1 cellular context compared by ENCODE assay signal in the genomic region with DNA sequence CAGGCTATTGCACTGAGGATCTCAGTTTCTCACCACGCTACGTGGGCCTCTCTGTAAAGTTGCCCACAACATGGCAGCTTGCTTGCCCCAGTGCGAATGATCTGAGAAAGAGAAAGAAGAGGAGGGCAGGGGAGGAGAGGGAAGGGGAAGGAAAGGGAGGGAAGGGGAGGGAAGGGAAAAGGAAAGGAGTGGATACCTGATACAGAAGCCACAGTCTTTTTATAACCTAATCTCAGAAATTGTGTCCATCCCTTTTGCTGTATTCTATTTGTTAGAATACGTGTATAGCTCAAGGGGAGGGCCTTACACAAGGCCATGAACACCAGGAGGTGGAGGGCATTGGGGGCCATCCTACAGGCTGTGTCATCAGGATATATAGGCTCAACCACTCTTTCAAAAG.
TF ChIP-seq lines count a peak whose summit lies in the region.

No MANE protein-coding gene starts in this region.

TF ChIP-seq in HepG2, 621 proteins besides CTCF, POLR2A, EP300 and RAD21:
- TF ChIP-seq PCBP2 (optimal IDR thresholded peaks at IDR 0.05; ENCODE audit: low read depth, low read length, poor library complexity, severe bottlenecking) (peak; percentile 81), ZNF720 (CRISPR knock-in tag; IDR thresholded peaks at IDR 0.05) (no peak), SKIL (CRISPR knock-in tag; IDR thresholded peaks at IDR 0.05; ENCODE audit: borderline replicate concordance) (no peak), GFI1 (CRISPR knock-in tag; IDR thresholded peaks at IDR 0.05; ENCODE audit: borderline replicate concordance) (no peak), ZBTB3 (CRISPR knock-in tag; IDR thresholded peaks at IDR 0.05; ENCODE audit: borderline replicate concordance, low read depth) (no peak), FOXA1 (IDR thresholded peaks at IDR 0.05) (no peak), FOXA1 (CRISPR knock-in tag; IDR thresholded peaks at IDR 0.05) (no peak), GABPA (IDR thresholded peaks at IDR 0.05; ENCODE audit: low read depth, low read length) (no peak), GABPA (CRISPR knock-in tag; IDR thresholded peaks at IDR 0.05; ENCODE audit: low read depth) (no peak), MTA1 (CRISPR knock-in tag; IDR thresholded peaks at IDR 0.05; ENCODE audit: borderline replicate concordance) (no peak), HNRNPK (IDR thresholded peaks at IDR 0.05; ENCODE audit: low read depth, low read length, poor library complexity, severe bottlenecking) (peak; percentile 81), ZNF121 (CRISPR knock-in tag; IDR thresholded peaks at IDR 0.05) (no peak)
